10 cellular contexts compared by ENCODE assay signal in the genomic region with DNA sequence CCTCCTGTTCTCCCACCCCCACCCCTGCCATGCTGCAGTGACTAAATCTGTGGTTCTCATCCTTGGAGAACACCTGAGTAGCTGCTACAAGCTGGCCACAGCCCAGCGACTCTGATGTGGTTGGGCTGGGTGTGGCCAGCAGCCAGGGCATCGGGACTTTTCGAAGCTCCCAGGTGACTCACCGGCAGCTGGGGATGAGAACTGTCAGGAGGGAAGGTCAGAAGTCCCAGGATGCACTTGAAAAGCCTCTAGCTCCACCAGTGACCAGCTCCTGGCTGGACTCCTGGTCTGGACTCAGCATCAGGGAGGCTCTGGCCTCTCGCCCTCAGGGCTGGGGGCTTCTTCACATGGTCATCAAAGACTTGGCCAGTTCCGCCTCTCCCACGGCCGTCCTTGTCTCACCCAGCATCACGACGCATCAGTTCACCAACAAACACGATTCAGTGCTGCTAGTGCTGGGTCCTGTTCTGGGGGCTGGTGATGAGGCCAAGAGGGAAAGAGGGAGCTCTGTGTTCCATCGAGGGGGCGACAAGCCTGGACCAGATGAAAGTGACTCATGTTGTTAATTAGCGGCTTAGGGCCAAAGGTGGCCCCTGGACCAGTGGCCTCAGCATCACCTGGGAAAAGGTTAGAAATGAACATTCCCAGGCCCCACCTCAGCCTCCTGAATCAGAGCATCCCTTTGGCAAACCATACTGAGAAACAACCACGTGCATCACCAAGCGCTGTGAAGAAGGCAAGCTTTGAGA. TPM values are rescaled to one million over a fixed set of nuclear protein-coding genes. Genes with fewer than 3 reads are reported as not detected.
DNase-seq lines count a peak whose midpoint lies in the region; ATAC-seq lines count a peak whose summit lies in the region.
"Had no signal": no experiment of that assay in that cellular context is flagged by ENCODE, and none has a peak within 500 bp of the region (broad histone marks: within the 10 kb centered on the region; RNA-seq: fewer than 3 reads in every experiment).

No MANE protein-coding gene starts in this region.

- intact Hi-C loops in dendritic cell treated with granulocyte-macrophage colony-stimulating factor and Interleukin-4, amounts not matched to agents 40 ng/mL and 50 ng/mL, for 4 days (cut with micrococcal nuclease): no loop called here

- H3K4me1 Mint-ChIP-seq in dendritic cell treated with granulocyte-macrophage colony-stimulating factor and Interleukin-4, amounts not matched to agents 40 ng/mL and 50 ng/mL, for 4 days (ENCODE audit: low read depth): peaks cover 98% of the 10 kb centered on the region
- peaks cover 31 to 75% (median 66%) of the 10 kb centered on the region in 4 donors for H3K4me1 Mint-ChIP-seq in naive thymus-derived CD8-positive, alpha-beta T cell
- peaks cover 50% of the 10 kb centered on the region for H3K4me1 Mint-ChIP-seq in activated T-cell treated with anti-CD3 and anti-CD28 coated beads, Interleukin-2, amount 50 U/mL, for 72 hours (ENCODE audit: low read depth)

- no peak for ATAC-seq in naive thymus-derived CD8-positive, alpha-beta T cell
- ATAC-seq in activated T-cell treated with anti-CD3 and anti-CD28 coated beads, Interleukin-2, amount 50 U/mL, for 72 hours (replicated peaks in 1 of 2): no peak
- ATAC-seq: GM23338 had no signal

- no peaks in the 10 kb centered on the region for H3K9me3 Mint-ChIP-seq in dendritic cell treated with granulocyte-macrophage colony-stimulating factor and Interleukin-4, amounts not matched to agents 40 ng/mL and 50 ng/mL, for 4 days
- H3K9me3 Mint-ChIP-seq in naive thymus-derived CD8-positive, alpha-beta T cell: peaks cover 0 to 2% (median 0%) of the 10 kb centered on the region in 9 donors
- H3K9me3 Mint-ChIP-seq in activated T-cell treated with anti-CD3 and anti-CD28 coated beads, Interleukin-2, amount 50 U/mL, for 72 hours: no peaks in the 10 kb centered on the region
- H3K9me3 Mint-ChIP-seq: GM23338 had no signal

- POLR2A ChIA-PET in naive thymus-derived CD8-positive, alpha-beta T cell (lab: Charles Lee): interaction anchor here (0.8 to 30.2 kb wide), 4 partner anchors 17 to 33 kb away, joined by 4 to 1112 read pairs (median 329); partner anchors contain the start of genes TMC6 and TMC8

- H3K4me3 Mint-ChIP-seq in dendritic cell treated with granulocyte-macrophage colony-stimulating factor and Interleukin-4, amounts not matched to agents 40 ng/mL and 50 ng/mL, for 4 days: peak overlapping the region; percentile 39
- H3K4me3 Mint-ChIP-seq in naive thymus-derived CD8-positive, alpha-beta T cell: peak overlapping the region in 1 of 10 donors; percentile 24
- H3K4me3 Mint-ChIP-seq in activated T-cell treated with anti-CD3 and anti-CD28 coated beads, Interleukin-2, amount 50 U/mL, for 72 hours: no peak overlapping the region
- H3K4me3 Mint-ChIP-seq: GM23338 had no signal

- peak overlapping the region; percentile 89 for H3K27ac Mint-ChIP-seq in dendritic cell treated with granulocyte-macrophage colony-stimulating factor and Interleukin-4, amounts not matched to agents 40 ng/mL and 50 ng/mL, for 4 days
- peak overlapping the region; percentile 11 to 85 (median 68) for H3K27ac Mint-ChIP-seq in naive thymus-derived CD8-positive, alpha-beta T cell
- H3K27ac Mint-ChIP-seq in activated T-cell treated with anti-CD3 and anti-CD28 coated beads, Interleukin-2, amount 50 U/mL, for 72 hours: no peak overlapping the region
- H3K27ac Mint-ChIP-seq: GM23338 had no signal

- no peaks in the 10 kb centered on the region for H3K27me3 Mint-ChIP-seq in dendritic cell treated with granulocyte-macrophage colony-stimulating factor and Interleukin-4, amounts not matched to agents 40 ng/mL and 50 ng/mL, for 4 days
- H3K27me3 Mint-ChIP-seq in naive thymus-derived CD8-positive, alpha-beta T cell: no peaks in the 10 kb centered on the region
- no peaks in the 10 kb centered on the region for H3K27me3 Mint-ChIP-seq in activated T-cell treated with anti-CD3 and anti-CD28 coated beads, Interleukin-2, amount 50 U/mL, for 72 hours (ENCODE audit: low read depth)

- DNase-seq in EH (ENCODE audit: low read depth) (peak; percentile 35), NCI-H226 (peak; percentile 71), foreskin melanocyte (no peak), NCI-H187 treated with DMSO at 0.1 percent for 48 hours (lab: John Stamatoyannopoulos, UW) (no peak), ureter (ENCODE audit: low spot score) (no peak)
- DNase-seq in naive thymus-derived CD8-positive, alpha-beta T cell: peak in 1 of 10 donors; percentile 63
- no peak for DNase-seq in activated T-cell treated with anti-CD3 and anti-CD28 coated beads, Interleukin-2, amount 50 U/mL, for 72 hours

- peaks cover 32% of the 10 kb centered on the region for H3K36me3 Mint-ChIP-seq in dendritic cell treated with granulocyte-macrophage colony-stimulating factor and Interleukin-4, amounts not matched to agents 40 ng/mL and 50 ng/mL, for 4 days (ENCODE audit: low read depth)
- peaks cover 0 to 31% (median 8%) of the 10 kb centered on the region in 3 donors for H3K36me3 Mint-ChIP-seq in naive thymus-derived CD8-positive, alpha-beta T cell
- H3K36me3 Mint-ChIP-seq in activated T-cell treated with anti-CD3 and anti-CD28 coated beads, Interleukin-2, amount 50 U/mL, for 72 hours (ENCODE audit: insufficient read depth in 2 of 2): no peaks in the 10 kb centered on the region

RNA-seq across cellular contexts. Expression of gene C17orf99, which starts 3.9 kb away (rescaled TPM):
- total RNA-seq in naive thymus-derived CD8-positive, alpha-beta T cell: under 1 TPM in 1 of 2 experiments, not detected in 1; 0.60 TPM
- polyA plus RNA-seq in naive thymus-derived CD8-positive, alpha-beta T cell: not detected
- under 1 TPM in 1 of 2 donors, not detected in 1; 0.58 TPM for total RNA-seq in activated T-cell treated with anti-CD3 and anti-CD28 coated beads, Interleukin-2, amount 50 U/mL, for 72 hours
- total RNA-seq in ureter: 0.21 TPM
- total RNA-seq: GM23338 had no signal
- polyA plus RNA-seq: GM23338, liver had no signal

RNA-seq across cellular contexts. Expression of gene TMC8, which starts 11.7 kb away (rescaled TPM):
- 100 to 1,000 TPM; 367 to 370 TPM for total RNA-seq in naive thymus-derived CD8-positive, alpha-beta T cell
- polyA plus RNA-seq in naive thymus-derived CD8-positive, alpha-beta T cell: 100 to 1,000 TPM in 1 of 3 donors, 10 to 100 TPM in 2; 62.5 to 141 (median 72.9) TPM
- total RNA-seq in activated T-cell treated with anti-CD3 and anti-CD28 coated beads, Interleukin-2, amount 50 U/mL, for 72 hours: 100 to 1,000 TPM; 102 to 124 TPM
- total RNA-seq in ureter: 18.2 TPM

RNA-seq across cellular contexts. Expression of gene TMC6, which starts 13.7 kb away (rescaled TPM):
- total RNA-seq in naive thymus-derived CD8-positive, alpha-beta T cell: 100 to 1,000 TPM; 809 to 819 TPM
- polyA plus RNA-seq in naive thymus-derived CD8-positive, alpha-beta T cell: 100 to 1,000 TPM; 186 to 253 (median 209) TPM
- 100 to 1,000 TPM; 129 to 137 TPM for total RNA-seq in activated T-cell treated with anti-CD3 and anti-CD28 coated beads, Interleukin-2, amount 50 U/mL, for 72 hours
- 151 TPM for total RNA-seq in ureter

RNA-seq across cellular contexts. Expression of gene SYNGR2, which starts 26.1 kb away (rescaled TPM):
- 10 to 100 TPM; 58.1 to 66.6 TPM for total RNA-seq in naive thymus-derived CD8-positive, alpha-beta T cell
- polyA plus RNA-seq in naive thymus-derived CD8-positive, alpha-beta T cell: 100 to 1,000 TPM in 1 of 3 donors, 10 to 100 TPM in 2; 88.4 to 108 (median 92.1) TPM
- total RNA-seq in activated T-cell treated with anti-CD3 and anti-CD28 coated beads, Interleukin-2, amount 50 U/mL, for 72 hours: 10 to 100 TPM; 87.6 to 92.0 TPM
- 119 TPM for total RNA-seq in ureter

RNA-seq across cellular contexts. Expression of gene TK1, which starts 44.6 kb away (rescaled TPM):
- not detected for total RNA-seq in naive thymus-derived CD8-positive, alpha-beta T cell
- polyA plus RNA-seq in naive thymus-derived CD8-positive, alpha-beta T cell: 1 to 10 TPM in 1 of 3 donors, under 1 TPM in 1, not detected in 1; 0.18 to 1.1 TPM
- total RNA-seq in activated T-cell treated with anti-CD3 and anti-CD28 coated beads, Interleukin-2, amount 50 U/mL, for 72 hours: 10 to 100 TPM; 90.6 to 90.9 TPM
- total RNA-seq in ureter: 1.2 TPM

Comparison
In these comparisons a context has a peak if more than half of its experiments do, and no peak if none do; other contexts are left out.
1. DNase-seq: peak in EH (single experiment) and NCI-H226 (single experiment); none in activated T-cell treated with anti-CD3 and anti-CD28 coated beads, Interleukin-2, amount 50 U/mL, for 72 hours (0 of 2), foreskin melanocyte (single experiment), NCI-H187 treated with DMSO at 0.1 percent for 48 hours (single experiment) and ureter (single experiment).